ENCODE assay signal across 29 cellular contexts in the genomic region with DNA sequence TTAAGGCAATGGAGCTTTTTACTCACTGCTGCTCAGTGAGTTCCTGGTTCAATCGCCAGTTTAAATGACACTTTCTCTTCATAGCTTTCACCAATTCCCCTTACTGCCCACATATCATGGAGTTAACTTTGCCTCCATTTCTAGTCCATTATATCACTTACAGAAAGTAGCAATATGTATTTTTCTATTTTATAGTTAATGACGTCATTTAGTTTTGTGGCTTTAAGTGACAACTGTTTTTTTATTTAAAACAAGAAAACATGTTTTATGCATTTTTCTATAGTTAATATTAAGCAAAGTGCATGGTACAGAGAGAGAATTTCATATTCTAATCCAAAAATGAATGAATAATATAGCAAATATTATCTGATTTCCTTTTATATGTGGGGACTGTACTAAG.
"Had no signal": no experiment of that assay in that cellular context is flagged by ENCODE, and none has a peak within 500 bp of the region (broad histone marks: within the 10 kb centered on the region; RNA-seq: fewer than 3 reads in every experiment).

No MANE protein-coding gene starts in this region.

- FAIRE-seq: urothelium cell line had no signal

- ATAC-seq: stimulated activated effector memory CD8-positive, alpha-beta T cell treated with anti-CD3 and anti-CD28 coated beads, Interleukin-12 subunit alpha, Interleukin-12 subunit beta, amount 100 ng/mL, for 72 hours; stimulated activated memory B cell treated with anti-CD40 and anti-IgM and Interleukin-4, amounts not matched to agents 10 μg/mL and 1 μg/mL and 100 μg/mL, for 72 hours; stimulated activated naive B cell treated with anti-CD40 and anti-IgM and Interleukin-4, amounts not matched to agents 10 μg/mL and 1 μg/mL and 100 μg/mL, for 72 hours; stimulated activated naive CD8-positive, alpha-beta T cell treated with anti-CD3 and anti-CD28 coated beads, Interleukin-15, amount 100 ng/mL, for 72 hours; stimulated activated naive CD8-positive, alpha-beta T cell treated with anti-CD3 and anti-CD28 coated beads, Interleukin-15, Interleukin-2, amounts not matched to agents 100 U/mL and 50 U/mL, for 24 hours; upper lobe of right lung had no signal

- DNase-seq: stimulated activated CD4-positive, alpha-beta T cell treated with anti-CD3 and anti-CD28 coated beads, Interleukin-2, amount 100 ng/mL, for 48 hours; stimulated activated CD4-positive, alpha-beta T cell treated with anti-CD3 and anti-CD28 coated beads, Interleukin-4, amount 100 ng/mL, for 1 hour; stimulated activated CD4-positive, alpha-beta T cell treated with anti-CD3 and anti-CD28 coated beads, Interleukin-4, amount 100 ng/mL, for 24 hours; stimulated activated CD4-positive, alpha-beta T cell treated with anti-CD3 and anti-CD28 coated beads, Interleukin-4, amount 100 ng/mL, for 4 hours; stimulated activated CD8-positive, alpha-beta memory T cell treated with anti-CD3 and anti-CD28 coated beads, Interleukin-4, amount 100 ng/mL, for 48 hours; stimulated activated naive B cell treated with anti-CD40 and anti-IgM and Interleukin-4, amounts not matched to agents 10 μg/mL and 1 μg/mL and 100 μg/mL, for 72 hours; stimulated activated naive CD4-positive, alpha-beta T cell; stimulated activated naive CD4-positive, alpha-beta T cell treated with Interleukin-2 at 50 U/mL for 16 hours; stimulated activated naive CD8-positive, alpha-beta T cell treated with anti-CD3 and anti-CD28 coated beads, Interleukin-15, amount 100 ng/mL, for 72 hours; stimulated activated naive CD8-positive, alpha-beta T cell treated with anti-CD3 and anti-CD28 coated beads, Interleukin-15, Interleukin-2, amounts not matched to agents 100 U/mL and 50 U/mL, for 24 hours; stomach; substantia nigra; testis; thyroid gland; tibial artery; transverse colon; trophoblast cell; upper lobe of right lung; uterus had no signal

- H3K27me3 Mint-ChIP-seq: stimulated activated memory B cell treated with anti-CD40 and anti-IgM and Interleukin-4, amounts not matched to agents 10 μg/mL and 1 μg/mL and 100 μg/mL, for 72 hours; stimulated activated naive B cell treated with anti-CD40 and anti-IgM and Interleukin-4, amounts not matched to agents 10 μg/mL and 1 μg/mL and 100 μg/mL, for 72 hours; stimulated activated naive CD8-positive, alpha-beta T cell treated with anti-CD3 and anti-CD28 coated beads, Interleukin-15, amount 100 ng/mL, for 72 hours; stimulated activated naive CD8-positive, alpha-beta T cell treated with anti-CD3 and anti-CD28 coated beads, Interleukin-15, Interleukin-2, amounts not matched to agents 100 ng/mL and 50 ng/mL, for 24 hours; type B pancreatic cell had no signal

- H3K36me3 Mint-ChIP-seq: stimulated activated effector memory CD8-positive, alpha-beta T cell treated with anti-CD3 and anti-CD28 coated beads, Interleukin-12 subunit alpha, Interleukin-12 subunit beta, amount 100 ng/mL, for 72 hours; stimulated activated memory B cell treated with anti-CD40 and anti-IgM and Interleukin-4, amounts not matched to agents 10 μg/mL and 1 μg/mL and 100 μg/mL, for 72 hours; stimulated activated naive B cell treated with anti-CD40 and anti-IgM and Interleukin-4, amounts not matched to agents 10 μg/mL and 1 μg/mL and 100 μg/mL, for 72 hours; type B pancreatic cell had no signal

- H3K9me3 Mint-ChIP-seq: stimulated activated memory B cell treated with anti-CD40 and anti-IgM and Interleukin-4, amounts not matched to agents 10 μg/mL and 1 μg/mL and 100 μg/mL, for 72 hours; stimulated activated naive CD8-positive, alpha-beta T cell treated with anti-CD3 and anti-CD28 coated beads, Interleukin-15, amount 100 ng/mL, for 72 hours; type B pancreatic cell had no signal

- H3K9me3 ChIP-seq: suprapubic skin, testis, thoracic aorta, thyroid gland, tibial artery, tibial nerve, transverse colon, upper lobe of left lung, upper lobe of right lung, uterus, vagina had no signal

- H3K27ac ChIP-seq: stomach, suprapubic skin, testis, thoracic aorta, thyroid gland, tibial artery, tibial nerve, transverse colon, upper lobe of left lung, upper lobe of right lung, uterus, vagina had no signal

- H3K27me3 ChIP-seq: stomach, suprapubic skin, testis, thyroid gland, tibial artery, tibial nerve, transverse colon, upper lobe of left lung, upper lobe of right lung, uterus, vagina had no signal

- H3K4me3 Mint-ChIP-seq: stimulated activated effector memory CD8-positive, alpha-beta T cell treated with anti-CD3 and anti-CD28 coated beads, Interleukin-12 subunit alpha, Interleukin-12 subunit beta, amount 100 ng/mL, for 72 hours; stimulated activated memory B cell treated with anti-CD40 and anti-IgM and Interleukin-4, amounts not matched to agents 10 μg/mL and 1 μg/mL and 100 μg/mL, for 72 hours; stimulated activated naive B cell treated with anti-CD40 and anti-IgM and Interleukin-4, amounts not matched to agents 10 μg/mL and 1 μg/mL and 100 μg/mL, for 72 hours; stimulated activated naive CD8-positive, alpha-beta T cell treated with anti-CD3 and anti-CD28 coated beads, Interleukin-15, amount 100 ng/mL, for 72 hours; stimulated activated naive CD8-positive, alpha-beta T cell treated with anti-CD3 and anti-CD28 coated beads, Interleukin-15, Interleukin-2, amounts not matched to agents 100 ng/mL and 50 ng/mL, for 24 hours; type B pancreatic cell had no signal

- H3K4me3 ChIP-seq: stomach, suprapubic skin, testis, thoracic aorta, thyroid gland, tibial artery, tibial nerve, transverse colon, upper lobe of left lung, upper lobe of right lung, uterus, vagina had no signal

- H3K4me1 Mint-ChIP-seq: stimulated activated effector memory CD8-positive, alpha-beta T cell treated with anti-CD3 and anti-CD28 coated beads, Interleukin-12 subunit alpha, Interleukin-12 subunit beta, amount 100 ng/mL, for 72 hours; stimulated activated memory B cell treated with anti-CD40 and anti-IgM and Interleukin-4, amounts not matched to agents 10 μg/mL and 1 μg/mL and 100 μg/mL, for 72 hours; stimulated activated naive B cell treated with anti-CD40 and anti-IgM and Interleukin-4, amounts not matched to agents 10 μg/mL and 1 μg/mL and 100 μg/mL, for 72 hours; stimulated activated naive CD8-positive, alpha-beta T cell treated with anti-CD3 and anti-CD28 coated beads, Interleukin-15, amount 100 ng/mL, for 72 hours had no signal

- H3K36me3 ChIP-seq: stomach, suprapubic skin, thoracic aorta, thyroid gland, tibial artery, tibial nerve, transverse colon, upper lobe of left lung, upper lobe of right lung, uterus, vagina had no signal

- H3K4me1 ChIP-seq: stomach, suprapubic skin, testis, thyroid gland, tibial artery, tibial nerve, transverse colon, upper lobe of left lung, upper lobe of right lung, uterus, vagina had no signal

- H3K27ac Mint-ChIP-seq: stimulated activated effector memory CD8-positive, alpha-beta T cell treated with anti-CD3 and anti-CD28 coated beads, Interleukin-12 subunit alpha, Interleukin-12 subunit beta, amount 100 ng/mL, for 72 hours; stimulated activated memory B cell treated with anti-CD40 and anti-IgM and Interleukin-4, amounts not matched to agents 10 μg/mL and 1 μg/mL and 100 μg/mL, for 72 hours; stimulated activated naive B cell treated with anti-CD40 and anti-IgM and Interleukin-4, amounts not matched to agents 10 μg/mL and 1 μg/mL and 100 μg/mL, for 72 hours; stimulated activated naive CD8-positive, alpha-beta T cell treated with anti-CD3 and anti-CD28 coated beads, Interleukin-15, amount 100 ng/mL, for 72 hours; stimulated activated naive CD8-positive, alpha-beta T cell treated with anti-CD3 and anti-CD28 coated beads, Interleukin-15, Interleukin-2, amounts not matched to agents 100 ng/mL and 50 ng/mL, for 24 hours; type B pancreatic cell had no signal
